Comparison of ENCODE assay signal across 18 cellular contexts in genomic region chr3:37130984-37131975, GRCh38. TPM values are rescaled to one million over a fixed set of nuclear protein-coding genes. Genes with fewer than 3 reads are reported as not detected.
A peak's percentile ranks its signal among the peaks of the same experiment; 100 is the strongest.
DNase-seq lines count a peak whose midpoint lies in the region; ATAC-seq, FAIRE-seq and TF ChIP-seq lines count a peak whose summit lies in the region.
"Had no signal": no experiment of that assay in that cellular context is flagged by ENCODE, and none has a peak within 500 bp of the region (broad histone marks: within the 10 kb centered on the region; RNA-seq: fewer than 3 reads in every experiment).

No MANE protein-coding gene starts in this region.

- 60% methylated on average over 5 of the region's 5 CpGs for WGBS in right lobe of liver (ENCODE audit: insufficient coverage, low coverage, low lambda C conversion rate, missing lambda C conversion rate)
- WGBS in smooth muscle cell (ENCODE audit: low lambda C conversion rate): 86% methylated on average over 5 of the region's 5 CpGs

- H3K4me2 ChIP-seq in smooth muscle cell: peak overlapping the region; percentile 44
- H3K4me2 ChIP-seq: KMS-11 had no signal

- peaks cover 13% of the 10 kb centered on the region for H3K79me2 ChIP-seq in smooth muscle cell (ENCODE audit: low read depth)

- peak; percentile 68 for FAIRE-seq in colon (lab: Jason Lieb, UNC)

- ATAC-seq in right lobe of liver: peak; percentile 15 to 71 (median 45)
- no peak for ATAC-seq in stimulated activated naive CD8-positive, alpha-beta T cell treated with anti-CD3 and anti-CD28 coated beads, Interleukin-15, Interleukin-2, amounts not matched to agents 100 U/mL and 50 U/mL, for 24 hours
- ATAC-seq: activated CD8-positive, alpha-beta memory T cell treated with anti-CD3 and anti-CD28 coated beads, Interleukin-2, amount 10 ng/mL, durations not matched to agents 7 days and 5 days had no signal

- intact Hi-C loops in right lobe of liver (cut with DNase I) (no loop called here), tibial artery (cut with DNase I; ENCODE audit: low total_unique reads) (no loop called here)

- H2AFZ ChIP-seq in smooth muscle cell (ENCODE audit: low read depth): no peak overlapping the region

- peaks cover 32% of the 10 kb centered on the region for H4K20me1 ChIP-seq in smooth muscle cell (ENCODE audit: low read depth)

- H3K4me1 ChIP-seq in right lobe of liver: peaks cover 0 to 57% (median 8%) of the 10 kb centered on the region in 4 donors
- peaks cover 20% of the 10 kb centered on the region for H3K4me1 ChIP-seq in smooth muscle cell (ENCODE audit: low read depth)
- H3K4me1 ChIP-seq in tibial artery: peaks cover 0 to 33% (median 3%) of the 10 kb centered on the region in 4 donors

- H3F3A ChIP-seq in smooth muscle cell (ENCODE audit: low read depth): no peaks in the 10 kb centered on the region

- DNase-seq in OCI-M1 (lab: John Stamatoyannopoulos, UW) (peak; percentile 48), right lobe of liver (no peak), smooth muscle cell (lab: John Stamatoyannopoulos, UW; ENCODE audit: unreplicated experiment) (no peak), C1 segment of cervical spinal cord (lab: John Stamatoyannopoulos, UW) (no peak), tibial artery (no peak)
- DNase-seq in activated CD8-positive, alpha-beta memory T cell treated with anti-CD3 and anti-CD28 coated beads, Interleukin-2, amount 50 U/mL, for 48 hours: no peak
- DNase-seq in stimulated activated naive CD8-positive, alpha-beta T cell treated with anti-CD3 and anti-CD28 coated beads, Interleukin-15, Interleukin-2, amounts not matched to agents 100 U/mL and 50 U/mL, for 24 hours: no peak
- DNase-seq: activated CD4-positive, CD25-positive, alpha-beta regulatory T cell treated with anti-CD3 and anti-CD28 coated beads, Interleukin-2, amount 50 U/mL, for 72 hours; activated CD8-positive, alpha-beta memory T cell treated with anti-CD3 and anti-CD28 coated beads, Interleukin-2, amount 10 ng/mL, durations not matched to agents 7 days and 5 days; caudate nucleus; DMS 273 treated with DMSO at 0.1 percent for 48 hours; NCI-H1105; NCI-H2171 treated with DMSO at 0.1 percent for 48 hours; stimulated activated CD4-positive, alpha-beta T cell treated with anti-CD3 and anti-CD28 coated beads, Interleukin-2, amount 100 ng/mL, for 24 hours had no signal

- no peak overlapping the region for H3K9ac ChIP-seq in smooth muscle cell (ENCODE audit: low read depth)
- H3K9ac ChIP-seq: KMS-11 had no signal

- TF ChIP-seq CTCF in right lobe of liver (IDR thresholded peaks at IDR 0.05) (no peak), smooth muscle cell (IDR thresholded peaks at IDR 0.05; ENCODE audit: borderline replicate concordance, insufficient read depth, poor library complexity, severe bottlenecking) (no peak), tibial artery (IDR thresholded peaks at IDR 0.05) (no peak)

- no peaks in the 10 kb centered on the region for H3K9me3 ChIP-seq in right lobe of liver
- H3K9me3 ChIP-seq in smooth muscle cell (replicated peaks; ENCODE audit: low read depth): no peaks in the 10 kb centered on the region
- no peaks in the 10 kb centered on the region for H3K9me3 ChIP-seq in tibial artery
- H3K9me3 ChIP-seq: thoracic aorta had no signal

- H3K36me3 ChIP-seq in right lobe of liver (no peaks in the 10 kb centered on the region), smooth muscle cell (ENCODE audit: low read depth) (no peaks in the 10 kb centered on the region), tibial artery (no peaks in the 10 kb centered on the region)
- H3K36me3 ChIP-seq: thoracic aorta had no signal

- no peak for TF ChIP-seq POLR2A in right lobe of liver (IDR thresholded peaks at IDR 0.05)

- H3K27ac ChIP-seq in right lobe of liver (peak overlapping the region; percentile 39 to 44 (median 40)), smooth muscle cell (ENCODE audit: low read depth) (peak overlapping the region; percentile 17), tibial artery (no peak overlapping the region)
- H3K27ac ChIP-seq: KMS-11, RWPE1, thoracic aorta had no signal

- H3K27me3 ChIP-seq in right lobe of liver (no peaks in the 10 kb centered on the region), smooth muscle cell (ENCODE audit: low read depth) (no peaks in the 10 kb centered on the region), tibial artery (no peaks in the 10 kb centered on the region)

- no peak overlapping the region for H3K4me3 ChIP-seq in right lobe of liver
- H3K4me3 ChIP-seq in smooth muscle cell: no peak overlapping the region
- H3K4me3 ChIP-seq in tibial artery: no peak overlapping the region
- H3K4me3 ChIP-seq: thoracic aorta had no signal

RNA-seq across cellular contexts. Expression of gene LRRFIP2, which starts 43.1 kb away (rescaled TPM):
- 10 to 100 TPM; 32.8 to 46.1 (median 39.6) TPM for total RNA-seq in right lobe of liver
- 34.6 and 44.2 TPM in 2 replicates for total RNA-seq in smooth muscle cell
- 25.6 and 36.0 TPM in 2 replicates for polyA plus RNA-seq in smooth muscle cell

Comparison
In these comparisons a context has a peak if more than half of its experiments do, and no peak if none do; other contexts are left out.
1. H3K27ac ChIP-seq: peak in right lobe of liver (3 of 3) and smooth muscle cell (single experiment); none in tibial artery (0 of 2).